8 cellular contexts compared by ENCODE assay signal in genomic region chr19:38315657-38316476, GRCh38. TPM values are rescaled to one million over a fixed set of nuclear protein-coding genes. Genes with fewer than 3 reads are reported as not detected.
DNase-seq lines count a peak whose midpoint lies in the region; ATAC-seq and TF ChIP-seq lines count a peak whose summit lies in the region.

Gene YIF1B, minus strand, starts transcription at chr19:38315947. Its CDS starts 30 bp downstream, at chr19:38315917.

- TF ChIP-seq RAD21 in SK-N-SH (IDR thresholded peaks at IDR 0.05; ENCODE audit: low read length) = no peak

- H3K27ac ChIP-seq in SK-N-SH (ENCODE audit: low read depth in 2 of 2, low read length in 1 of 2) = peak within 1 kb of the TSS; percentile 56 to 63

- peaks cover 39% of the 10 kb centered on the region for H3K79me2 ChIP-seq in SK-N-SH (ENCODE audit: insufficient read depth)

- H3K4me1 ChIP-seq in SK-N-SH (ENCODE audit: control insufficient read depth in 1 of 2, insufficient read depth in 2 of 2, low read depth in 1 of 2, low read length in 1 of 2) = peaks cover 0 to 16% of the 10 kb centered on the region in 2 experiments; a peak in 1 of 4 replicates

- DNase-seq in GM10248 (ENCODE audit: extremely low spot score) (peak; percentile 98), NCI-H1092 (lab: John Stamatoyannopoulos, UW) (peak; percentile 90), SK-N-SH (peak; percentile 99), germinal center (ENCODE audit: low spot score) (peak; percentile 98), nucleus accumbens (lab: John Stamatoyannopoulos, UW) (peak; percentile 79 to 99 (median 96)), superior temporal gyrus (ENCODE audit: extremely low spot score) (peak; percentile 96)
- DNase-seq in activated naive CD4-positive, alpha-beta T cell treated with anti-CD3 and anti-CD28 coated beads, Interleukin-2, amount 50 U/mL, for 16 hours = peak; percentile 96

- peak within 1 kb of the TSS; percentile 69 to 73 for H3K4me3 ChIP-seq in SK-N-SH (ENCODE audit: low read depth in 2 of 2, low read length in 1 of 2)

- POLR2A ChIA-PET in GM10248 (lab: Yijun Ruan, JAX) = no interaction called here
- POLR2A ChIA-PET in SK-N-SH (lab: Yijun Ruan, JAX) = no interaction called here

- no peaks in the 10 kb centered on the region for H3K9me2 ChIP-seq in SK-N-SH

- H3K9ac ChIP-seq in SK-N-SH = peak within 1 kb of the TSS; percentile 74

- no peaks in the 10 kb centered on the region for H3K36me3 ChIP-seq in SK-N-SH (replicated peaks in 1 of 2; ENCODE audit: control insufficient read depth in 1 of 2, insufficient read depth in 2 of 2, low read length in 1 of 2)

- no peak for TF ChIP-seq CTCF in GM10248 (IDR thresholded peaks at IDR 0.05; ENCODE audit: control extremely low read depth, extremely low read depth, low read depth, missing control alignments)
- no peak for TF ChIP-seq CTCF in SK-N-SH (IDR thresholded peaks at IDR 0.05)

- H2AFZ ChIP-seq in SK-N-SH (ENCODE audit: low read depth) = peak within 1 kb of the TSS; percentile 94

- H3K9me3 ChIP-seq in SK-N-SH = no peaks in the 10 kb centered on the region

- peak; percentile 90 for ATAC-seq in HG02610 (IDR thresholded peaks at IDR 0.05; ENCODE audit: unreplicated experiment)

- CTCF ChIA-PET in GM10248 (lab: Yijun Ruan, JAX) (no interaction called here), SK-N-SH (lab: Yijun Ruan, JAX) (interaction anchor here (1.0 to 1.2 kb wide), 2 partner anchors 19 to 418 kb away, joined by 3 to 4 read pairs; no protein-coding TSS in a partner anchor)

- H3K4me2 ChIP-seq in SK-N-SH = peak within 1 kb of the TSS; percentile 90

- 2% methylated on average over 27 of the region's 64 CpGs for WGBS in SK-N-SH (ENCODE audit: low lambda C conversion rate)

- 0 out of 2 replicates have a peak, but pooled peaks cover 15% of the 10 kb centered on the region for H3K27me3 ChIP-seq in SK-N-SH (ENCODE audit: insufficient read depth)

- no peaks in the 10 kb centered on the region for H4K20me1 ChIP-seq in SK-N-SH (ENCODE audit: insufficient read depth)

- no peak; a peak in 1 of 4 replicates for TF ChIP-seq EP300 in SK-N-SH (IDR thresholded peaks at IDR 0.05; ENCODE audit: borderline replicate concordance in 1 of 2, low read depth in 1 of 2, low read length in 1 of 2)

- H3F3A ChIP-seq in SK-N-SH (replicated peaks; ENCODE audit: insufficient read depth) = no peaks in the 10 kb centered on the region

TF ChIP-seq in SK-N-SH, 30 proteins besides CTCF, POLR2A, EP300 and RAD21 (continues in another document):
- no peak for TF ChIP-seq CHD2 (IDR thresholded peaks at IDR 0.05; ENCODE audit: low read length, partially characterized antibody)
- no peak for TF ChIP-seq GABPA (IDR thresholded peaks at IDR 0.05; ENCODE audit: low read depth)
- 0 out of 2 replicates have a peak, but pooled peaks have one; percentile 42 for TF ChIP-seq YY1 (IDR thresholded peaks at IDR 0.05; ENCODE audit: low read depth)
- no peak; the same call in 1 of the 2 replicates for TF ChIP-seq RCOR1 (IDR thresholded peaks at IDR 0.05; ENCODE audit: low read length)
- TF ChIP-seq USF1 (IDR thresholded peaks at IDR 0.05; ENCODE audit: borderline replicate concordance, low read depth) = no peak
- TF ChIP-seq POLR2AphosphoS5 (IDR thresholded peaks at IDR 0.05; ENCODE audit: low read depth, low read length) = peak; percentile 21; the same call in 1 of the 2 replicates
- no peak for TF ChIP-seq RXRA (IDR thresholded peaks at IDR 0.05; ENCODE audit: borderline replicate concordance, low read depth)
- TF ChIP-seq, protein P1, sequence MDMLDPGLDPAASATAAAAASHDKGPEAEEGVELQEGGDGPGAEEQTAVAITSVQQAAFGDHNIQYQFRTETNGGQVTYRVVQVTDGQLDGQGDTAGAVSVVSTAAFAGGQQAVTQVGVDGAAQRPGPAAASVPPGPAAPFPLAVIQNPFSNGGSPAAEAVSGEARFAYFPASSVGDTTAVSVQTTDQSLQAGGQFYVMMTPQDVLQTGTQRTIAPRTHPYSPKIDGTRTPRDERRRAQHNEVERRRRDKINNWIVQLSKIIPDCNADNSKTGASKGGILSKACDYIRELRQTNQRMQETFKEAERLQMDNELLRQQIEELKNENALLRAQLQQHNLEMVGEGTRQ (IDR thresholded peaks at IDR 0.05; ENCODE audit: borderline replicate concordance, low read depth, low read length) = no peak
- TF ChIP-seq MAX (IDR thresholded peaks at IDR 0.05; ENCODE audit: low read depth) = 0 out of 2 replicates have a peak, but pooled peaks have one; percentile 50
- TF ChIP-seq MEF2A (IDR thresholded peaks at IDR 0.05; ENCODE audit: borderline replicate concordance, low read depth) = no peak
- TF ChIP-seq RFX5 (IDR thresholded peaks at IDR 0.05; ENCODE audit: low read length) = peak; percentile 13; the same call in 1 of the 2 replicates
- TF ChIP-seq ELF1 (IDR thresholded peaks at IDR 0.05) = no peak
- no peak for TF ChIP-seq GATA2 (CRISPR knock-in tag; IDR thresholded peaks at IDR 0.05)
- TF ChIP-seq, protein P2, sequence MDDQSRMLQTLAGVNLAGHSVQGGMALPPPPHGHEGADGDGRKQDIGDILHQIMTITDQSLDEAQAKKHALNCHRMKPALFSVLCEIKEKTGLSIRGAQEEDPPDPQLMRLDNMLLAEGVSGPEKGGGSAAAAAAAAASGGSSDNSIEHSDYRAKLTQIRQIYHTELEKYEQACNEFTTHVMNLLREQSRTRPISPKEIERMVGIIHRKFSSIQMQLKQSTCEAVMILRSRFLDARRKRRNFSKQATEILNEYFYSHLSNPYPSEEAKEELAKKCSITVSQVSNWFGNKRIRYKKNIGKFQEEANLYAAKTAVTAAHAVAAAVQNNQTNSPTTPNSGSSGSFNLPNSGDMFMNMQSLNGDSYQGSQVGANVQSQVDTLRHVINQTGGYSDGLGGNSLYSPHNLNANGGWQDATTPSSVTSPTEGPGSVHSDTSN (IDR thresholded peaks at IDR 0.05) = peak; percentile 89
- TF ChIP-seq REST (IDR thresholded peaks at IDR 0.05; ENCODE audit: low read depth, low read length) = no peak
- TF ChIP-seq SIN3A (IDR thresholded peaks at IDR 0.05; ENCODE audit: borderline replicate concordance, low read depth, low read length) = no peak
- no peak for TF ChIP-seq ZBTB33 (IDR thresholded peaks at IDR 0.05; ENCODE audit: borderline replicate concordance, low read depth)
- TF ChIP-seq FOXM1 (IDR thresholded peaks at IDR 0.05; ENCODE audit: low read depth) = no peak
- TF ChIP-seq MXI1 (IDR thresholded peaks at IDR 0.05; ENCODE audit: low read depth, low read length) = peak; percentile 50; the same call in 1 of the 2 replicates

RNA-seq across cellular contexts. Expression of gene YIF1B, which starts in this region (rescaled TPM):
- polyA plus RNA-seq in SK-N-SH (2012; rRNA removed) = 121 and 128 TPM in 2 replicates
- 44.6 and 79.2 TPM in 2 replicates for polyA plus RNA-seq in SK-N-SH (2012; cell fraction: cytosol; rRNA removed)
- polyA plus RNA-seq in SK-N-SH (2012; cell fraction: nucleus; rRNA removed) = 134 and 151 TPM in 2 replicates

Comparison
In these comparisons a context has a peak if more than half of its experiments do, and no peak if none do; other contexts are left out.
1. Peak in every context shown above with its lines: DNase-seq, ATAC-seq, H3K4me3 ChIP-seq and H3K27ac ChIP-seq.